Comparison of ENCODE assay signal across 15 cellular contexts in genomic region chr2:66573412-66573811, GRCh38.
DNase-seq lines count a peak whose midpoint lies in the region; FAIRE-seq and TF ChIP-seq lines count a peak whose summit lies in the region.
"Had no signal": no experiment of that assay in that cellular context is flagged by ENCODE, and none has a peak within 500 bp of the region (broad histone marks: within the 10 kb centered on the region; RNA-seq: fewer than 3 reads in every experiment).

No MANE protein-coding gene starts in this region.

- no peak overlapping the region for H2AFZ ChIP-seq in neural progenitor cell (replicated peaks)

- H3K4me1 Mint-ChIP-seq in neural progenitor cell, result peaks cover 59% of the 10 kb centered on the region

- H3K36me3 ChIP-seq in neural progenitor cell, result no peaks in the 10 kb centered on the region
- no peaks in the 10 kb centered on the region for H3K36me3 ChIP-seq in BE2C

- peak; percentile 84 for DNase-seq in DMS53 treated with DMSO at 0.1 percent for 48 hours (lab: John Stamatoyannopoulos, UW; ENCODE audit: unreplicated experiment)
- DNase-seq in NCI-H510A treated with DMSO at 0.1 percent for 48 hours (lab: John Stamatoyannopoulos, UW), result peak; percentile 82
- no peak for DNase-seq in foreskin fibroblast
- DNase-seq in neural progenitor cell (ENCODE audit: low spot score), result peak; percentile 60
- no peak for DNase-seq in foreskin melanocyte
- no peak for DNase-seq in GM12892 (ENCODE audit: insufficient read length)
- DNase-seq in BE2C, result no peak
- no peak for DNase-seq in NOMO-1 (lab: John Stamatoyannopoulos, UW; ENCODE audit: unreplicated experiment in 2 of 2)
- DNase-seq: activated T-cell treated with anti-CD3 and anti-CD28 coated beads, Interleukin-2, amount 50 U/mL, for 72 hours; effector memory CD4-positive, alpha-beta T cell; GF-D8; hypothalamus; NCI-H446 treated with DMSO at 0.1 percent for 48 hours; small intestine; WERI-Rb-1 had no signal

- H3K27ac ChIP-seq in neural progenitor cell, result no peak overlapping the region
- H3K27ac ChIP-seq: WERI-Rb-1 had no signal

- no peak overlapping the region for H3K9ac ChIP-seq in neural progenitor cell

- H3K27me3 Mint-ChIP-seq in neural progenitor cell (ENCODE audit: insufficient read depth, low read depth), result peaks cover 20% of the 10 kb centered on the region

- peak overlapping the region; percentile 16 to 48 for H3K4me3 ChIP-seq in foreskin fibroblast (ENCODE audit: low read depth in 1 of 2, low read length in 2 of 2)
- H3K4me3 ChIP-seq in neural progenitor cell, result peak overlapping the region; percentile 75
- no peak overlapping the region for H3K4me3 ChIP-seq in BE2C (ENCODE audit: low read depth, low read length)

- no peaks in the 10 kb centered on the region for H3K79me2 ChIP-seq in neural progenitor cell (ENCODE audit: low read depth)

- TF ChIP-seq CTCF in foreskin fibroblast (IDR thresholded peaks at IDR 0.05; ENCODE audit: low read depth, low read length) (no peak), neural progenitor cell (IDR thresholded peaks at IDR 0.05) (no peak), BE2C (IDR thresholded peaks at IDR 0.05; ENCODE audit: low read depth, low read length) (no peak)

- FAIRE-seq in GM12892 (lab: Jason Lieb, UNC), result no peak
- FAIRE-seq: small intestine had no signal

- H3K4me1 ChIP-seq in neural progenitor cell (peaks cover 59% of the 10 kb centered on the region), BE2C (peaks cover 3% of the 10 kb centered on the region)

- no peak overlapping the region for H3K4me3 Mint-ChIP-seq in neural progenitor cell
- H3K4me3 Mint-ChIP-seq: activated T-cell treated with anti-CD3 and anti-CD28 coated beads, Interleukin-2, amount 50 U/mL, for 72 hours had no signal

- H3K9me3 ChIP-seq in neural progenitor cell (ENCODE audit: low read depth), result no peaks in the 10 kb centered on the region
- H3K9me3 ChIP-seq in BE2C, result no peaks in the 10 kb centered on the region

- H3K9me3 Mint-ChIP-seq in neural progenitor cell, result no peaks in the 10 kb centered on the region
- H3K9me3 Mint-ChIP-seq: activated T-cell treated with anti-CD3 and anti-CD28 coated beads, Interleukin-2, amount 50 U/mL, for 72 hours had no signal

- no peaks in the 10 kb centered on the region for H4K20me1 ChIP-seq in neural progenitor cell (ENCODE audit: low read depth)

- no peak for TF ChIP-seq POLR2A in GM12892 (IDR thresholded peaks at IDR 0.05; ENCODE audit: low read depth, low read length)

- peaks cover 58% of the 10 kb centered on the region for H3F3A ChIP-seq in neural progenitor cell (ENCODE audit: low read depth)

- H3K36me3 Mint-ChIP-seq in neural progenitor cell, result no peaks in the 10 kb centered on the region

- H3K27me3 ChIP-seq in neural progenitor cell (peaks cover 26% of the 10 kb centered on the region), BE2C (no peaks in the 10 kb centered on the region)

- H3K27ac Mint-ChIP-seq in neural progenitor cell, result peak overlapping the region; percentile 37
- H3K27ac Mint-ChIP-seq: activated T-cell treated with anti-CD3 and anti-CD28 coated beads, Interleukin-2, amount 50 U/mL, for 72 hours had no signal

- peak overlapping the region; percentile 81 for H3K4me2 ChIP-seq in neural progenitor cell

Comparison
In these comparisons a context has a peak if more than half of its experiments do, and no peak if none do; other contexts are left out.
1. DNase-seq: peak in DMS53 treated with DMSO at 0.1 percent for 48 hours (single experiment), NCI-H510A treated with DMSO at 0.1 percent for 48 hours (single experiment) and neural progenitor cell (single experiment); none in foreskin fibroblast (0 of 2), foreskin melanocyte (single experiment), GM12892 (single experiment), BE2C (single experiment) and NOMO-1 (0 of 2).